Comparison of ENCODE assay signal across 9 cellular contexts in the genomic region with DNA sequence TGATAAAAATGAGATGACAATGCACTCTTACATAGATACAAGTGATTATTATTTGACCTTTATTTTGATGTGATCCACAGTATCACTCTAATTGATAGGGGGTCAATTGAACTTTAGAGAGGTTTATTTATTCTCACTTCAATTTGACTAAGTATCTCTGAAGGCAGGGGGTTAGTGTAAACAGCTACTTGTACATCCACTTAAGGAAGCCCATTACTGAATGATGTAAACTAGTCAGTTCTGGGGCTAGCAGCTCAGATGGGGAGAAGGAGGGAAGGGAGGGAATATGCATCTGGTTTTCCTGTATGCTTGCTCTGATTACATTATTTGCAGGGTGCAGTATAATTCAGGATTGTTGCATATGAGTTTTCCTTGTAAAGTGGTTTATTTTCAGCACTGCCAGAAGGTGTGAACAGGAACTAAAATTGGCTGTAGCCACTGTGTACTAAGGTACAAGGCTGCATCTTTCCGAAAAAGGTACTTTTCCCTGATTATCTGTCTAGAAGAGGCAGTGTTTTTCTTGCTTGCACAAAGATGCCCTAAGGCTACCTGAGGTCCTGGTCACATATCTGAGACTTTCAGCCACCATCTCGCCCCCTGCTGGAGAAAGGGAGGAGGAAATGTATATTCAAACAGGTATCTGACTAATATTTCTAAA. TPM values are rescaled to one million over a fixed set of nuclear protein-coding genes. Genes with fewer than 3 reads are reported as not detected.
DNase-seq lines count a peak whose midpoint lies in the region; ATAC-seq and TF ChIP-seq lines count a peak whose summit lies in the region.
"Had no signal": no experiment of that assay in that cellular context is flagged by ENCODE, and none has a peak within 500 bp of the region (broad histone marks: within the 10 kb centered on the region; RNA-seq: fewer than 3 reads in every experiment).

No MANE protein-coding gene starts in this region.

- no peaks in the 10 kb centered on the region for H3K9me3 ChIP-seq in transverse colon

- TF ChIP-seq CTCF in choroid plexus epithelial cell (conservative IDR thresholded peaks at IDR 0.05; ENCODE audit: low read depth, low read length) (peak; percentile 85), transverse colon (IDR thresholded peaks at IDR 0.05) (peak; percentile 54 to 64 (median 56))

- H3K27ac ChIP-seq in transverse colon: no peak overlapping the region
- H3K27ac ChIP-seq: BLaER1 treated with 17β-estradiol and CSF1 and Interleukin-3, amounts not matched to agents 10 nM and 100 nM had no signal

- H3K4me1 ChIP-seq in transverse colon: peaks cover 0 to 9% (median 3%) of the 10 kb centered on the region in 4 donors
- H3K4me1 ChIP-seq: BLaER1 treated with 17β-estradiol and CSF1 and Interleukin-3, amounts not matched to agents 10 nM and 100 nM had no signal

- in situ Hi-C loops in transverse colon (cut with MboI; ENCODE audit: low pct_ligation_motif_present in 1 of 4, low pct_unique_long_range_greater_than_20kb in 1 of 4, low sequenced_read_pairs in 3 of 4): no loop called here

- TF ChIP-seq EP300 in transverse colon (IDR thresholded peaks at IDR 0.05; ENCODE audit: low read depth): no peak

- H3K4me3 ChIP-seq in choroid plexus epithelial cell (ENCODE audit: low read depth, low read length) (no peak overlapping the region), transverse colon (no peak overlapping the region)
- H3K4me3 ChIP-seq: BLaER1 treated with 17β-estradiol and CSF1 and Interleukin-3, amounts not matched to agents 10 nM and 100 nM had no signal

- H3K27me3 ChIP-seq in transverse colon: no peaks in the 10 kb centered on the region
- H3K27me3 ChIP-seq: BLaER1 treated with 17β-estradiol and CSF1 and Interleukin-3, amounts not matched to agents 10 nM and 100 nM had no signal

- no peaks in the 10 kb centered on the region for H3K36me3 ChIP-seq in transverse colon

- no peak for TF ChIP-seq POLR2A in transverse colon (IDR thresholded peaks at IDR 0.05)

- intact Hi-C loops in transverse colon (cut with DNase I; ENCODE audit: low total_unique reads): no loop called here

- no peak for ATAC-seq in HG03469 (IDR thresholded peaks at IDR 0.05; ENCODE audit: unreplicated experiment)

- WGBS in transverse colon (ENCODE audit: low coverage in 1 of 2), 2 donors: 50 to 67% methylated on average over 1 to 2 of the region's 2 CpGs

- DNase-seq in NCI-H1105 treated with DMSO at 0.1 percent for 48 hours (lab: John Stamatoyannopoulos, UW) (peak; percentile 40), NCI-H1105 (lab: John Stamatoyannopoulos, UW) (no peak), HUDEP-2 (lab: John Stamatoyannopoulos, UW; ENCODE audit: unreplicated experiment in 76 of 76) (peak in 42 of 76 experiments; percentile 4 to 58 (median 20)), UCSD-AML1 (lab: John Stamatoyannopoulos, UW; ENCODE audit: unreplicated experiment) (peak; percentile 8), choroid plexus epithelial cell (ENCODE audit: low read depth) (peak; percentile 70), mucosa of gallbladder (ENCODE audit: low spot score) (peak; percentile 53), transverse colon (peak; percentile 30)

RNA-seq across cellular contexts. Expression of gene MRPS27, which starts 51.2 kb away (rescaled TPM):
- total RNA-seq in mucosa of gallbladder (35.3 TPM), transverse colon (10 to 100 TPM; 14.3 to 34.7 (median 27.9) TPM)

RNA-seq across cellular contexts. Expression of gene PTCD2, which starts 51.3 kb away (rescaled TPM):
- total RNA-seq in mucosa of gallbladder: 7.7 TPM
- 1 to 10 TPM; 1.5 to 9.5 (median 2.9) TPM for total RNA-seq in transverse colon
